In genomic region chr20:1424336-1424735, GRCh38 we compare ENCODE assay signal across 1 cellular context.
TF ChIP-seq lines count a peak whose summit lies in the region.

No MANE protein-coding gene starts in this region.

TF ChIP-seq in WTC11, 78 proteins besides CTCF, POLR2A, EP300 and RAD21:
- no peak for TF ChIP-seq PRRX2 (CRISPR knock-in tag; IDR thresholded peaks at IDR 0.05)
- TF ChIP-seq FOXK1 (CRISPR knock-in tag; IDR thresholded peaks at IDR 0.05): no peak
